10 cellular contexts compared by ENCODE assay signal in the genomic region with DNA sequence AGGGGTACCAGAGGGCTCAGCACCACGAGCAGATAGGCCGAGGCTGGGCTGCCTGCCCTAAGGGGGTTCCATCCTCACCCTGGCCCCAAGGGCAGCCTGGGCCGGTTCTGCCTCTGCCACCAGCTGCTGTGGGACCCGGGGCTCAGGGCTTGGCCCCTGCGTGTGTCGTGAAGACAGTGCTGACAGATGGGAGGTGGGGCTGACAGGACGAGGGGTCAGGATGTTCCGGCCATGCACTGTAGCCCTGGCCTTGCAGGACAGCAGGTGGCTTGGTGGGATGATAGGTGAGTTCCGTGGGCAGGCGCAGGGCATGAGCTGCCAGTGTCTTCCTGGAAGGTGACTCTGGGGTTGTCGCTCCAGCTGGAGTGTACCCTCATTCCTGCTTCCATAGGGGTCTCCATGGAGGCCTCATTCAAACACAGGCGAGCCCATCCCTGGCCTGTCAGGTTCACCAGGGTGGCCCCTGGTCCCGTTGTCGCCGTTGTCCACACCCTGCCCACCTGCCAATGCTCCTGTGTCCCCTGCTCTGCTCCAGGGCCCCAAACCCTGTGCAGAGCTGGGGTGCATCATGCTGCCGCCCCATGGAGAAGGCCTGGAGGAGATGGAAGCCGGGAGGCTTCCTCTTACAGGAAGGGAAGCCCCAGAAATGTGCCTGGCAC. TPM values are rescaled to one million over a fixed set of nuclear protein-coding genes. Genes with fewer than 3 reads are reported as not detected.
DNase-seq lines count a peak whose midpoint lies in the region; ATAC-seq and TF ChIP-seq lines count a peak whose summit lies in the region.
"Had no signal": no experiment of that assay in that cellular context is flagged by ENCODE, and none has a peak within 500 bp of the region (broad histone marks: within the 10 kb centered on the region; RNA-seq: fewer than 3 reads in every experiment).

No MANE protein-coding gene starts in this region.

- peaks cover 2% of the 10 kb centered on the region for H3K79me2 ChIP-seq in trophoblast cell (ENCODE audit: control insufficient read depth, insufficient read depth, low read length, poor library complexity)

- H2BK12ac ChIP-seq in trophoblast cell (ENCODE audit: low read length): no peak overlapping the region

- H3K4me1 Mint-ChIP-seq in activated T-helper 1 cell treated with anti-CD3 and anti-CD28 coated beads, Interleukin-12 subunit alpha, Interleukin-12 subunit beta, Interleukin-2, Interleukin-4 antibody, amounts not matched to agents 30 ng/mL and 10 ng/mL and 1 ng/mL, durations not matched to agents 14 hours and 24 hours and 36 hours (ENCODE audit: low read depth): peaks cover 45% of the 10 kb centered on the region

- BruUV-seq in IMR-90 (replicated peaks; lab: Mats Ljungman, UMichigan): no TSS peak

- DNase-seq in IMR-90: no peak
- DNase-seq in activated T-helper 1 cell treated with anti-CD3 and anti-CD28 coated beads, Interleukin-12 subunit alpha, Interleukin-12 subunit beta, Interleukin-2, Interleukin-4 antibody, amounts not matched to agents 30 ng/mL and 10 ng/mL and 1 ng/mL, durations not matched to agents 14 hours and 24 hours and 36 hours (ENCODE audit: low spot score): no peak
- no peak for DNase-seq in hippocampal formation (lab: John Stamatoyannopoulos, UW)
- no peak for DNase-seq in stimulated activated CD4-positive, alpha-beta T cell treated with anti-CD3 and anti-CD28 coated beads, Interleukin-2, amount 100 ng/mL, for 48 hours
- DNase-seq in left lobe of liver (ENCODE audit: low spot score): no peak
- no peak for DNase-seq in trophoblast cell
- DNase-seq: NCI-H1930, RPMI8226 had no signal

- H4K8ac ChIP-seq in IMR-90 (ENCODE audit: low read depth in 2 of 2, low read length in 2 of 2) (no peak overlapping the region), trophoblast cell (ENCODE audit: low read depth, low read length) (no peak overlapping the region)

- H3K9ac ChIP-seq in IMR-90 (ENCODE audit: low read depth, low read length) (no peak overlapping the region), iPS-15b (ENCODE audit: low read depth, low read length) (peak overlapping the region; percentile 37), stomach smooth muscle (ENCODE audit: low read length in 2 of 2) (peak overlapping the region in 1 of 2 donors; percentile 42), trophoblast cell (ENCODE audit: low read length) (no peak overlapping the region)

- POLR2A ChIA-PET in IMR-90 (lab: Charles Lee; ENCODE audit: unreplicated experiment): no interaction called here

- TF ChIP-seq CTCF in IMR-90 (conservative IDR thresholded peaks at IDR 0.05; ENCODE audit: low read depth, low read length): no peak

- H3K27me3 ChIP-seq in IMR-90 (ENCODE audit: control insufficient read depth, insufficient read depth, low read length) (no peaks in the 10 kb centered on the region), iPS-15b (ENCODE audit: control insufficient read depth, insufficient read depth, low read length) (no peaks in the 10 kb centered on the region), stomach smooth muscle (ENCODE audit: control insufficient read depth in 1 of 2, insufficient read depth in 2 of 2, low read length in 2 of 2) (no peaks in the 10 kb centered on the region), trophoblast cell (ENCODE audit: insufficient read depth, low read length) (no peaks in the 10 kb centered on the region)

- H3K18ac ChIP-seq in IMR-90 (ENCODE audit: low read depth, low read length): no peak overlapping the region
- H3K18ac ChIP-seq in trophoblast cell (ENCODE audit: low read length): no peak overlapping the region

- no peak overlapping the region for H3K14ac ChIP-seq in IMR-90 (replicated peaks; ENCODE audit: low read depth, low read length)
- no peak overlapping the region for H3K14ac ChIP-seq in trophoblast cell (ENCODE audit: low read length)

- H3K4me3 ChIP-seq in IMR-90 (ENCODE audit: insufficient read depth, low read depth, low read length) (no peak overlapping the region), iPS-15b (ENCODE audit: low read depth, low read length) (no peak overlapping the region), stomach smooth muscle (ENCODE audit: low read length in 2 of 2) (no peak overlapping the region), trophoblast cell (ENCODE audit: low read depth, low read length) (no peak overlapping the region)

- no peak for TF ChIP-seq RAD21 in IMR-90 (IDR thresholded peaks at IDR 0.05; ENCODE audit: low read length)

- in situ Hi-C loops in IMR-90 (cut with MboI; ENCODE audit: low sequenced_read_pairs): no loop called here

- 86% methylated on average over 4 of the region's 17 CpGs; no CpG with 5 or more reads in 1 of the 2 experiments for WGBS in IMR-90 (ENCODE audit: extremely low coverage in 2 of 2, insufficient read length in 1 of 2), 2 experiments
- WGBS in trophoblast cell (ENCODE audit: extremely low coverage, insufficient coverage, insufficient read length): no CpG with 5 or more reads among the region's 17 CpGs

- CTCF ChIA-PET in IMR-90 (lab: Yijun Ruan, JAX): no interaction called here

- H2BK15ac ChIP-seq in IMR-90 (ENCODE audit: low read depth, low read length): no peak overlapping the region

- no peak overlapping the region for H3K56ac ChIP-seq in IMR-90 (ENCODE audit: extremely low read depth, insufficient read depth, low read length)

- H3K4ac ChIP-seq in IMR-90 (ENCODE audit: low read depth, low read length) (no peak overlapping the region), trophoblast cell (ENCODE audit: low read depth, low read length) (no peak overlapping the region)

- ATAC-seq in IMR-90 (ENCODE audit: low read depth) (no peak), left lobe of liver (no peak)

- no peak overlapping the region for H4K5ac ChIP-seq in IMR-90 (ENCODE audit: low read depth, low read length)

- peaks cover 17% of the 10 kb centered on the region for H3K36me3 Mint-ChIP-seq in activated T-helper 1 cell treated with anti-CD3 and anti-CD28 coated beads, Interleukin-12 subunit alpha, Interleukin-12 subunit beta, Interleukin-2, Interleukin-4 antibody, amounts not matched to agents 30 ng/mL and 10 ng/mL and 1 ng/mL, durations not matched to agents 14 hours and 24 hours and 36 hours (ENCODE audit: low read depth)

- H3K9me3 Mint-ChIP-seq in activated T-helper 1 cell treated with anti-CD3 and anti-CD28 coated beads, Interleukin-12 subunit alpha, Interleukin-12 subunit beta, Interleukin-2, Interleukin-4 antibody, amounts not matched to agents 30 ng/mL and 10 ng/mL and 1 ng/mL, durations not matched to agents 14 hours and 24 hours and 36 hours: no peaks in the 10 kb centered on the region

- no peak overlapping the region for H3K23ac ChIP-seq in IMR-90 (ENCODE audit: low read depth, low read length)
- H3K23ac ChIP-seq in trophoblast cell (ENCODE audit: low read length): no peak overlapping the region

- no peak for TF ChIP-seq POLR2A in IMR-90 (IDR thresholded peaks at IDR 0.05; ENCODE audit: low read depth, low read length)

- H3K4me1 ChIP-seq in IMR-90 (ENCODE audit: control insufficient read depth, insufficient read depth, low read length) (peaks cover 8% of the 10 kb centered on the region), iPS-15b (ENCODE audit: control insufficient read depth, insufficient read depth, low read length) (no peaks in the 10 kb centered on the region), stomach smooth muscle (ENCODE audit: control insufficient read depth, insufficient read depth, low read length) (peaks cover 48% of the 10 kb centered on the region), trophoblast cell (ENCODE audit: control insufficient read depth in 1 of 2, insufficient read depth in 2 of 2, low read length in 2 of 2) (peaks cover 19 to 36% of the 10 kb centered on the region in 2 experiments)

- no peaks in the 10 kb centered on the region for H3K27me3 Mint-ChIP-seq in activated T-helper 1 cell treated with anti-CD3 and anti-CD28 coated beads, Interleukin-12 subunit alpha, Interleukin-12 subunit beta, Interleukin-2, Interleukin-4 antibody, amounts not matched to agents 30 ng/mL and 10 ng/mL and 1 ng/mL, durations not matched to agents 14 hours and 24 hours and 36 hours (ENCODE audit: insufficient read depth)

- H4K20me1 ChIP-seq in IMR-90 (ENCODE audit: insufficient read depth, low read length): peaks cover 15% of the 10 kb centered on the region

- H2BK120ac ChIP-seq in IMR-90 (ENCODE audit: low read depth, low read length): no peak overlapping the region
- no peak overlapping the region for H2BK120ac ChIP-seq in trophoblast cell (ENCODE audit: insufficient read depth, low read length, poor library complexity)

- H3K9me3 ChIP-seq in IMR-90 (ENCODE audit: control insufficient read depth, insufficient read depth, low read length) (no peaks in the 10 kb centered on the region), iPS-15b (ENCODE audit: control insufficient read depth, insufficient read depth, low read length) (no peaks in the 10 kb centered on the region), stomach smooth muscle (ENCODE audit: control insufficient read depth in 2 of 2, low read length in 2 of 2) (no peaks in the 10 kb centered on the region), trophoblast cell (ENCODE audit: insufficient read depth, low read depth, low read length) (peaks cover 4% of the 10 kb centered on the region)

- H2BK5ac ChIP-seq in IMR-90 (ENCODE audit: low read depth, low read length, poor library complexity, severe bottlenecking): no peak overlapping the region
- no peak overlapping the region for H2BK5ac ChIP-seq in trophoblast cell (ENCODE audit: low read depth, low read length, poor library complexity)

- H3K79me1 ChIP-seq in IMR-90 (ENCODE audit: low read depth in 1 of 2, low read length in 2 of 2) (peaks cover 9 to 26% of the 10 kb centered on the region in 2 experiments), trophoblast cell (ENCODE audit: low read length) (peaks cover 9% of the 10 kb centered on the region)

- peaks cover 4% of the 10 kb centered on the region; the same call in 1 of the 2 replicates for H3K9me1 ChIP-seq in IMR-90 (ENCODE audit: insufficient read depth, low read length)

- H2AFZ ChIP-seq in IMR-90 (replicated peaks; ENCODE audit: low read length, poor library complexity) (peak overlapping the region; percentile 32), trophoblast cell (ENCODE audit: insufficient read depth, low read length, poor library complexity) (no peak overlapping the region)

- intact Hi-C loops in IMR-90 (cut with micrococcal nuclease): no loop called here
- intact Hi-C loops in activated T-helper 1 cell treated with anti-CD3 and anti-CD28 coated beads, Interleukin-12 subunit alpha, Interleukin-12 subunit beta, Interleukin-2, Interleukin-4 antibody, amounts not matched to agents 30 ng/mL and 10 ng/mL and 1 ng/mL, durations not matched to agents 14 hours and 24 hours and 36 hours (cut with micrococcal nuclease): loop anchor here (5.0 kb wide), 1 partner anchor 56 kb away; a partner anchor contains a TSS

- H3K4me2 ChIP-seq in IMR-90 (ENCODE audit: low read depth, low read length): no peak overlapping the region
- H3K4me2 ChIP-seq in trophoblast cell (ENCODE audit: low read length): no peak overlapping the region

- H2BK20ac ChIP-seq in IMR-90 (ENCODE audit: low read depth, low read length): no peak overlapping the region

- H2AK9ac ChIP-seq in IMR-90 (replicated peaks; ENCODE audit: low read depth, low read length, poor library complexity): peak overlapping the region; percentile 61

- no peak overlapping the region for H2AK5ac ChIP-seq in IMR-90 (ENCODE audit: low read depth, low read length)
- H2AK5ac ChIP-seq in trophoblast cell (ENCODE audit: low read length): no peak overlapping the region

- H4K12ac ChIP-seq in trophoblast cell (ENCODE audit: low read depth, low read length): no peak overlapping the region

- H3K27ac ChIP-seq in IMR-90 (ENCODE audit: insufficient read depth, low read length) (no peak overlapping the region), stomach smooth muscle (ENCODE audit: low read length) (peak overlapping the region; percentile 83), trophoblast cell (ENCODE audit: low read depth, low read length) (no peak overlapping the region)

- H3K4me3 Mint-ChIP-seq in activated T-helper 1 cell treated with anti-CD3 and anti-CD28 coated beads, Interleukin-12 subunit alpha, Interleukin-12 subunit beta, Interleukin-2, Interleukin-4 antibody, amounts not matched to agents 30 ng/mL and 10 ng/mL and 1 ng/mL, durations not matched to agents 14 hours and 24 hours and 36 hours: no peak overlapping the region

- peak overlapping the region; percentile 58 for H3K27ac Mint-ChIP-seq in activated T-helper 1 cell treated with anti-CD3 and anti-CD28 coated beads, Interleukin-12 subunit alpha, Interleukin-12 subunit beta, Interleukin-2, Interleukin-4 antibody, amounts not matched to agents 30 ng/mL and 10 ng/mL and 1 ng/mL, durations not matched to agents 14 hours and 24 hours and 36 hours

- H4K91ac ChIP-seq in IMR-90 (ENCODE audit: insufficient read depth, low read depth, low read length) (no peak overlapping the region), trophoblast cell (ENCODE audit: low read depth, low read length) (no peak overlapping the region)

- dilution Hi-C loops in IMR-90 (cut with HindIII; ENCODE audit: low sequenced_read_pairs, unreplicated experiment): no loop called here

- H3K36me3 ChIP-seq in IMR-90 (ENCODE audit: control insufficient read depth, insufficient read depth, low read length) (peaks cover 32% of the 10 kb centered on the region), iPS-15b (ENCODE audit: control insufficient read depth, insufficient read depth, low read length) (peaks cover 33% of the 10 kb centered on the region), stomach smooth muscle (ENCODE audit: control insufficient read depth in 2 of 2, insufficient read depth in 2 of 2, low read length in 2 of 2) (peaks cover 14 to 19% of the 10 kb centered on the region in 2 donors), trophoblast cell (ENCODE audit: control insufficient read depth in 1 of 2, insufficient read depth in 2 of 2, low read length in 2 of 2) (peaks cover 38 to 39% of the 10 kb centered on the region in 2 experiments)

RNA-seq across cellular contexts. Expression of a gene that starts 57.2 kb away (rescaled TPM):
- 65.8 and 98.2 TPM in 2 replicates for total RNA-seq in IMR-90 (2012; rRNA removed)
- polyA plus RNA-seq in IMR-90 (2012; rRNA removed): 99.1 and 110 TPM in 2 replicates
- polyA plus RNA-seq in IMR-90 (2012; cell fraction: cytosol; rRNA removed): 56.2 and 79.8 TPM in 2 replicates
- polyA plus RNA-seq in IMR-90 (2012; cell fraction: nucleus; rRNA removed; ENCODE audit: low replicate concordance): 92.4 and 155 TPM in 2 replicates
- 55.1 and 56.7 TPM in 2 replicates for total RNA-seq in activated T-helper 1 cell treated with anti-CD3 and anti-CD28 coated beads, Interleukin-12 subunit alpha, Interleukin-12 subunit beta, Interleukin-2, Interleukin-4 antibody, amounts not matched to agents 30 ng/mL and 10 ng/mL and 1 ng/mL, durations not matched to agents 14 hours and 24 hours and 36 hours
- 26.6 TPM for total RNA-seq in left lobe of liver
- polyA plus RNA-seq in trophoblast cell (2013): 69.9 and 72.0 TPM in 2 replicates
